Comparison of ENCODE assay signal across 12 cellular contexts in the genomic region with DNA sequence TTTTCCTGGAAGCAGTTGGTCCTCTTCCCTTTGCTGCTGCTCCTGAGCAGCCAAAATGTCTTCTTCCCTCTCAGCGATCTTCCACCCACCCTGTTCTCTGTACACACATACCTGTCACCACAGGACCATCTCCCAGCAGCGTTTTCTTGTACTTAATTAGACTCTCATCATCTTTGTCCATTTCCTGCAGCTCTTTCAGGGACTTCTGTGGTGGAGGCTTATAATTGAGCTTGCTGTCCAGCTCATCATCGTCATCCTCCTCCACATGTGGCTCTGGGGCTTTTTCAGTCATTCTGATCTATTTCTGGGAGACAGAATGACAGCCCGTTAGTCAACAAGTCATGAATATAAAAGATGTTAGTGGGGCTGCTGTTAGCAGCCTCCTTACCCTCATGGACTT. TPM values are rescaled to one million over a fixed set of nuclear protein-coding genes. Genes with fewer than 3 reads are reported as not detected.
DNase-seq lines count a peak whose midpoint lies in the region; ATAC-seq, FAIRE-seq and TF ChIP-seq lines count a peak whose summit lies in the region.
"Had no signal": no experiment of that assay in that cellular context is flagged by ENCODE, and none has a peak within 500 bp of the region (broad histone marks: within the 10 kb centered on the region; RNA-seq: fewer than 3 reads in every experiment).

No MANE protein-coding gene starts in this region.

- FAIRE-seq in D721Med (lab: Jason Lieb, UNC): no peak

- peaks cover 79% of the 10 kb centered on the region for H3K4me1 Mint-ChIP-seq in T-helper 1 cell treated with Interleukin-12 subunit alpha and Interleukin-12 subunit beta and Interleukin-4 antibody, amounts not matched to agents 30 μg/mL and 1 μg/mL, for 36 hours (ENCODE audit: low read depth)
- peaks cover 24% of the 10 kb centered on the region for H3K4me1 Mint-ChIP-seq in type B pancreatic cell (ENCODE audit: unreplicated experiment)

- H3K27ac Mint-ChIP-seq in T-helper 1 cell treated with Interleukin-12 subunit alpha and Interleukin-12 subunit beta and Interleukin-4 antibody, amounts not matched to agents 30 μg/mL and 1 μg/mL, for 36 hours: peak overlapping the region; percentile 100
- H3K27ac Mint-ChIP-seq in type B pancreatic cell: peak overlapping the region; percentile 14

- no peak for TF ChIP-seq CTCF in gastroesophageal sphincter (IDR thresholded peaks at IDR 0.05)
- TF ChIP-seq CTCF in type B pancreatic cell (conservative IDR thresholded peaks at IDR 0.05): no peak
- no peak for TF ChIP-seq CTCF in D721Med (IDR thresholded peaks at IDR 0.05; ENCODE audit: insufficient read depth, missing control alignments)

- H3K27ac ChIP-seq in right cardiac atrium (ENCODE audit: low read length): peak overlapping the region; percentile 2
- peak overlapping the region; percentile 24 to 85 (median 83) for H3K27ac ChIP-seq in gastroesophageal sphincter
- H3K27ac ChIP-seq: cardiac muscle cell, suprapubic skin had no signal

- no peak for TF ChIP-seq POLR2A in gastroesophageal sphincter (IDR thresholded peaks at IDR 0.05)

- H3K4me3 ChIP-seq in right cardiac atrium (ENCODE audit: low read length): no peak overlapping the region
- no peak overlapping the region for H3K4me3 ChIP-seq in gastroesophageal sphincter
- H3K4me3 ChIP-seq: cardiac muscle cell, suprapubic skin had no signal

- intact Hi-C loops in right cardiac atrium (cut with DNase I) (no loop called here), Right ventricle myocardium inferior (cut with DNase I) (no loop called here)

- DNase-seq in right cardiac atrium (no peak), Right ventricle myocardium inferior (ENCODE audit: missing footprints) (no peak), type B pancreatic cell (ENCODE audit: extremely low spot score, unreplicated experiment) (no peak), iPS-NIHi7 (ENCODE audit: extremely low spot score) (no peak), D721Med (ENCODE audit: insufficient read length, low spot score) (no peak)
- DNase-seq: T1000 had no signal

- ATAC-seq in right cardiac atrium: no peak
- no peak for ATAC-seq in Right ventricle myocardium inferior
- no peak for ATAC-seq in gastroesophageal sphincter
- ATAC-seq in GM18498 (IDR thresholded peaks at IDR 0.05; ENCODE audit: unreplicated experiment): no peak

- H3K9me3 Mint-ChIP-seq in T-helper 1 cell treated with Interleukin-12 subunit alpha and Interleukin-12 subunit beta and Interleukin-4 antibody, amounts not matched to agents 30 μg/mL and 1 μg/mL, for 36 hours: no peaks in the 10 kb centered on the region
- H3K9me3 Mint-ChIP-seq in type B pancreatic cell: peaks cover 9% of the 10 kb centered on the region

- H3K36me3 ChIP-seq in gastroesophageal sphincter: no peaks in the 10 kb centered on the region
- H3K36me3 ChIP-seq: cardiac muscle cell had no signal

- H3K27me3 ChIP-seq in right cardiac atrium (ENCODE audit: control insufficient read depth, insufficient read depth): no peaks in the 10 kb centered on the region
- H3K27me3 ChIP-seq in gastroesophageal sphincter: no peaks in the 10 kb centered on the region
- H3K27me3 ChIP-seq: cardiac muscle cell, suprapubic skin had no signal

- no peaks in the 10 kb centered on the region for H3K27me3 Mint-ChIP-seq in T-helper 1 cell treated with Interleukin-12 subunit alpha and Interleukin-12 subunit beta and Interleukin-4 antibody, amounts not matched to agents 30 μg/mL and 1 μg/mL, for 36 hours (ENCODE audit: low read depth)
- peaks cover 3% of the 10 kb centered on the region for H3K27me3 Mint-ChIP-seq in type B pancreatic cell

- TF ChIP-seq EP300 in gastroesophageal sphincter (IDR thresholded peaks at IDR 0.05): no peak

- WGBS in right cardiac atrium: 64% methylated on average over 4 of the region's 4 CpGs
- WGBS in gastroesophageal sphincter (ENCODE audit: low coverage in 1 of 2), 2 donors: 78 to 91% methylated on average over 4 of the region's 4 CpGs

- H3K36me3 Mint-ChIP-seq in T-helper 1 cell treated with Interleukin-12 subunit alpha and Interleukin-12 subunit beta and Interleukin-4 antibody, amounts not matched to agents 30 μg/mL and 1 μg/mL, for 36 hours (ENCODE audit: low read depth): peaks cover 77% of the 10 kb centered on the region
- H3K36me3 Mint-ChIP-seq in type B pancreatic cell: peaks cover 22% of the 10 kb centered on the region

- no peaks in the 10 kb centered on the region for H3K9me3 ChIP-seq in right cardiac atrium (ENCODE audit: control insufficient read depth, low read length)
- no peaks in the 10 kb centered on the region for H3K9me3 ChIP-seq in gastroesophageal sphincter
- H3K9me3 ChIP-seq: suprapubic skin had no signal

- H3K4me1 ChIP-seq in right cardiac atrium (ENCODE audit: control insufficient read depth, insufficient read depth, low read length) (peaks cover 10% of the 10 kb centered on the region), gastroesophageal sphincter (peaks cover 20 to 77% (median 20%) of the 10 kb centered on the region in 3 donors)

- peak overlapping the region; percentile 77 for H3K4me3 Mint-ChIP-seq in T-helper 1 cell treated with Interleukin-12 subunit alpha and Interleukin-12 subunit beta and Interleukin-4 antibody, amounts not matched to agents 30 μg/mL and 1 μg/mL, for 36 hours
- peak overlapping the region; percentile 27 for H3K4me3 Mint-ChIP-seq in type B pancreatic cell

RNA-seq across cellular contexts. Expression of gene ARHGDIB, which starts 11.0 kb away (rescaled TPM):
- total RNA-seq in right cardiac atrium: 10 to 100 TPM; 45.6 to 67.6 (median 61.5) TPM
- 73.5 TPM for polyA plus RNA-seq in right cardiac atrium
- 72.1 TPM for total RNA-seq in Right ventricle myocardium inferior
- 100 to 1,000 TPM in 1 of 4 donors, 10 to 100 TPM in 3; 22.4 to 108 (median 74.2) TPM for total RNA-seq in gastroesophageal sphincter
- 17.0 and 60.8 TPM in 2 replicates for total RNA-seq in type B pancreatic cell (ENCODE audit: low replicate concordance)

RNA-seq across cellular contexts. Expression of gene ERP27, which starts 12.1 kb away (rescaled TPM):
- total RNA-seq in right cardiac atrium: under 1 TPM; 0.17 to 0.49 (median 0.37) TPM
- 0.32 TPM for polyA plus RNA-seq in right cardiac atrium
- total RNA-seq in Right ventricle myocardium inferior: 0.19 TPM
- total RNA-seq in gastroesophageal sphincter: 1 to 10 TPM in 1 of 4 donors, under 1 TPM in 2, not detected in 1; 0.54 to 3.4 (median 0.96) TPM
- total RNA-seq in type B pancreatic cell (ENCODE audit: low replicate concordance): 12.4 and 42.3 TPM in 2 replicates
- total RNA-seq: cardiac muscle cell had no signal
- polyA plus RNA-seq: cardiac muscle cell had no signal

RNA-seq across cellular contexts. Expression of gene PDE6H, which starts 22.4 kb away (rescaled TPM):
- total RNA-seq in right cardiac atrium (not detected), Right ventricle myocardium inferior (not detected), gastroesophageal sphincter (not detected), type B pancreatic cell (ENCODE audit: low replicate concordance) (not detected in 2 replicates)
- polyA plus RNA-seq in right cardiac atrium: not detected
- total RNA-seq: cardiac muscle cell, renal cortical epithelial cell, suprapubic skin had no signal
- polyA plus RNA-seq: cardiac muscle cell had no signal
